Comparison of ENCODE assay signal across 8 cellular contexts in genomic region chr16:67228034-67228785, GRCh38. TPM values are rescaled to one million over a fixed set of nuclear protein-coding genes. Genes with fewer than 3 reads are reported as not detected.
DNase-seq lines count a peak whose midpoint lies in the region; ATAC-seq and TF ChIP-seq lines count a peak whose summit lies in the region.

No MANE protein-coding gene starts in this region.

- H3K27ac ChIP-seq in stomach: peak overlapping the region in 2 of 5 donors; percentile 86 to 87

- TF ChIP-seq EP300 in stomach (IDR thresholded peaks at IDR 0.05): no peak

- H3K4me3 ChIP-seq in stomach: peak overlapping the region; percentile 92 to 100 (median 99)

- no peaks in the 10 kb centered on the region for H3K9me3 ChIP-seq in stomach

- peaks cover 51% of the 10 kb centered on the region for H3K36me3 Mint-ChIP-seq in activated CD4-positive, alpha-beta T cell treated with anti-CD3 and anti-CD28 coated beads, Interleukin-2, amount 10 ng/mL, durations not matched to agents 24 days and 14 days (ENCODE audit: low read depth)
- peaks cover 62% of the 10 kb centered on the region for H3K36me3 Mint-ChIP-seq in activated T-helper 17 cell treated with anti-CD3 and anti-CD28 coated beads, Interleukin-2, amount 50 U/mL, for 72 hours (ENCODE audit: low read depth)
- peaks cover 4 to 7% (median 5%) of the 10 kb centered on the region in 3 donors for H3K36me3 Mint-ChIP-seq in immature natural killer cell

- peak overlapping the region; percentile 98 for H3K4me3 Mint-ChIP-seq in activated CD4-positive, alpha-beta T cell treated with anti-CD3 and anti-CD28 coated beads, Interleukin-2, amount 10 ng/mL, durations not matched to agents 24 days and 14 days
- H3K4me3 Mint-ChIP-seq in activated T-helper 17 cell treated with anti-CD3 and anti-CD28 coated beads, Interleukin-2, amount 50 U/mL, for 72 hours: peak overlapping the region; percentile 98
- H3K4me3 Mint-ChIP-seq in immature natural killer cell: peak overlapping the region; percentile 95 to 99 (median 96)

- no peaks in the 10 kb centered on the region for H3K27me3 Mint-ChIP-seq in activated CD4-positive, alpha-beta T cell treated with anti-CD3 and anti-CD28 coated beads, Interleukin-2, amount 10 ng/mL, durations not matched to agents 24 days and 14 days
- no peaks in the 10 kb centered on the region for H3K27me3 Mint-ChIP-seq in activated T-helper 17 cell treated with anti-CD3 and anti-CD28 coated beads, Interleukin-2, amount 50 U/mL, for 72 hours
- H3K27me3 Mint-ChIP-seq in immature natural killer cell (ENCODE audit: low read depth in 3 of 3): peaks cover 0 to 8% (median 5%) of the 10 kb centered on the region in 3 donors

- WGBS in stomach, 5 donors: 79 to 91% (median 87%) methylated on average over 8 to 9 of the region's 9 CpGs

- H3K27ac Mint-ChIP-seq in activated CD4-positive, alpha-beta T cell treated with anti-CD3 and anti-CD28 coated beads, Interleukin-2, amount 10 ng/mL, durations not matched to agents 24 days and 14 days: peak overlapping the region; percentile 98
- peak overlapping the region; percentile 99 for H3K27ac Mint-ChIP-seq in activated T-helper 17 cell treated with anti-CD3 and anti-CD28 coated beads, Interleukin-2, amount 50 U/mL, for 72 hours
- H3K27ac Mint-ChIP-seq in immature natural killer cell: peak overlapping the region; percentile 93 to 98 (median 96)

- TF ChIP-seq POLR2A in stomach (IDR thresholded peaks at IDR 0.05): no peak

- no peak for DNase-seq in activated CD4-positive, alpha-beta T cell treated with anti-CD3 and anti-CD28 coated beads, Interleukin-2, amount 10 ng/mL, durations not matched to agents 24 days and 14 days
- DNase-seq in activated CD4-positive, alpha-beta T cell treated with anti-CD3 and anti-CD28 coated beads, Interleukin-2, amount 50 U/mL, for 1 hour: no peak
- no peak for DNase-seq in immature natural killer cell
- DNase-seq in stomach: no peak
- DNase-seq in HuH-7 (ENCODE audit: low spot score): no peak
- no peak for DNase-seq in SKM-1 treated with dmso at 0.1 percent for 144 hours (lab: John Stamatoyannopoulos, UW; ENCODE audit: unreplicated experiment)

- intact Hi-C loops in activated CD4-positive, alpha-beta T cell treated with anti-CD3 and anti-CD28 coated beads, Interleukin-2, amount 10 ng/mL, durations not matched to agents 24 days and 14 days (cut with micrococcal nuclease): loop anchor here (2.0 kb wide), 1 partner anchor 433 kb away; the partner anchor contains the start of genes ACD and PARD6A
- intact Hi-C loops in stomach (cut with DNase I; ENCODE audit: low total_unique reads): no loop called here

- H3K4me1 Mint-ChIP-seq in activated CD4-positive, alpha-beta T cell treated with anti-CD3 and anti-CD28 coated beads, Interleukin-2, amount 10 ng/mL, durations not matched to agents 24 days and 14 days: peaks cover 41% of the 10 kb centered on the region
- peaks cover 38% of the 10 kb centered on the region for H3K4me1 Mint-ChIP-seq in activated T-helper 17 cell treated with anti-CD3 and anti-CD28 coated beads, Interleukin-2, amount 50 U/mL, for 72 hours
- peaks cover 28 to 30% of the 10 kb centered on the region in 2 donors for H3K4me1 Mint-ChIP-seq in immature natural killer cell

- H3K27me3 ChIP-seq in stomach: no peaks in the 10 kb centered on the region

- peaks cover 29 to 57% (median 53%) of the 10 kb centered on the region in 4 donors for H3K36me3 ChIP-seq in stomach

- H3K4me1 ChIP-seq in stomach: peaks cover 9 to 49% (median 38%) of the 10 kb centered on the region in 4 donors

- ATAC-seq in activated T-helper 17 cell treated with anti-CD3 and anti-CD28 coated beads, Interleukin-2, amount 50 U/mL, for 72 hours (replicated peaks): no peak
- no peak for ATAC-seq in HG03280 (IDR thresholded peaks at IDR 0.05; ENCODE audit: unreplicated experiment)

- no peaks in the 10 kb centered on the region for H3K9me3 Mint-ChIP-seq in activated CD4-positive, alpha-beta T cell treated with anti-CD3 and anti-CD28 coated beads, Interleukin-2, amount 10 ng/mL, durations not matched to agents 24 days and 14 days
- no peaks in the 10 kb centered on the region for H3K9me3 Mint-ChIP-seq in activated T-helper 17 cell treated with anti-CD3 and anti-CD28 coated beads, Interleukin-2, amount 50 U/mL, for 72 hours
- H3K9me3 Mint-ChIP-seq in immature natural killer cell: no peaks in the 10 kb centered on the region

- no peak for TF ChIP-seq CTCF in stomach (IDR thresholded peaks at IDR 0.05)

RNA-seq across cellular contexts. Expression of gene TMEM208, which starts 1.3 kb away (rescaled TPM):
- 65.0 and 65.6 TPM in 2 replicates for total RNA-seq in activated CD4-positive, alpha-beta T cell treated with anti-CD3 and anti-CD28 coated beads, Interleukin-2, amount 10 ng/mL, durations not matched to agents 24 days and 14 days
- 10 to 100 TPM; 31.7 to 39.5 TPM for total RNA-seq in activated T-helper 17 cell treated with anti-CD3 and anti-CD28 coated beads, Interleukin-2, amount 50 U/mL, for 72 hours
- polyA plus RNA-seq in immature natural killer cell (100 to 1,000 TPM; 104 to 154 (median 107) TPM), stomach (100 to 1,000 TPM in 1 of 3 donors, 10 to 100 TPM in 2; 39.6 to 141 (median 89.2) TPM)
- 100 to 1,000 TPM in 1 of 5 donors, 10 to 100 TPM in 3, 1 to 10 TPM in 1; 8.7 to 126 (median 46.4) TPM for total RNA-seq in stomach

RNA-seq across cellular contexts. Expression of gene FHOD1, which starts 19.1 kb away (rescaled TPM):
- total RNA-seq in activated CD4-positive, alpha-beta T cell treated with anti-CD3 and anti-CD28 coated beads, Interleukin-2, amount 10 ng/mL, durations not matched to agents 24 days and 14 days: 128 TPM in 2 replicates
- 100 to 1,000 TPM; 104 to 145 TPM for total RNA-seq in activated T-helper 17 cell treated with anti-CD3 and anti-CD28 coated beads, Interleukin-2, amount 50 U/mL, for 72 hours
- polyA plus RNA-seq in immature natural killer cell (1 to 10 TPM; 3.5 to 8.2 (median 4.8) TPM), stomach (10 to 100 TPM; 12.8 to 19.2 (median 15.7) TPM)
- total RNA-seq in stomach: 100 to 1,000 TPM in 1 of 5 donors, 10 to 100 TPM in 3, 1 to 10 TPM in 1; 6.1 to 101 (median 25.9) TPM

RNA-seq across cellular contexts. Expression of gene SLC9A5, which starts 20.6 kb away (rescaled TPM):
- total RNA-seq in activated CD4-positive, alpha-beta T cell treated with anti-CD3 and anti-CD28 coated beads, Interleukin-2, amount 10 ng/mL, durations not matched to agents 24 days and 14 days: 5.3 TPM in 2 replicates
- 10 to 100 TPM in 1 of 2 donors, 1 to 10 TPM in 1; 3.5 to 15.7 TPM for total RNA-seq in activated T-helper 17 cell treated with anti-CD3 and anti-CD28 coated beads, Interleukin-2, amount 50 U/mL, for 72 hours
- polyA plus RNA-seq in immature natural killer cell (under 1 TPM in 1 of 3 donors, not detected in 2; 0.46 TPM), stomach (under 1 TPM; 0.19 to 0.43 (median 0.31) TPM)
- 1 to 10 TPM in 2 of 5 donors, under 1 TPM in 2, not detected in 1; 0.89 to 5.3 (median 2.6) TPM for total RNA-seq in stomach

RNA-seq across cellular contexts. Expression of gene ELMO3, which starts 29.3 kb away (rescaled TPM):
- total RNA-seq in activated CD4-positive, alpha-beta T cell treated with anti-CD3 and anti-CD28 coated beads, Interleukin-2, amount 10 ng/mL, durations not matched to agents 24 days and 14 days: 8.2 and 8.7 TPM in 2 replicates
- total RNA-seq in activated T-helper 17 cell treated with anti-CD3 and anti-CD28 coated beads, Interleukin-2, amount 50 U/mL, for 72 hours: 1 to 10 TPM; 6.6 to 7.1 TPM
- polyA plus RNA-seq in immature natural killer cell: not detected
- 100 to 1,000 TPM in 2 of 5 donors, 10 to 100 TPM in 3; 11.6 to 133 (median 57.2) TPM for total RNA-seq in stomach
- 10 to 100 TPM; 20.4 to 44.6 (median 37.1) TPM for polyA plus RNA-seq in stomach

RNA-seq across cellular contexts. Expression of gene E2F4, which starts 36.3 kb away (rescaled TPM):
- total RNA-seq in activated CD4-positive, alpha-beta T cell treated with anti-CD3 and anti-CD28 coated beads, Interleukin-2, amount 10 ng/mL, durations not matched to agents 24 days and 14 days: 165 and 166 TPM in 2 replicates
- total RNA-seq in activated T-helper 17 cell treated with anti-CD3 and anti-CD28 coated beads, Interleukin-2, amount 50 U/mL, for 72 hours: 100 to 1,000 TPM in 1 of 2 donors, 10 to 100 TPM in 1; 90.0 to 141 TPM
- 10 to 100 TPM; 42.7 to 85.3 (median 76.0) TPM for polyA plus RNA-seq in immature natural killer cell
- total RNA-seq in stomach: 100 to 1,000 TPM in 2 of 5 donors, 10 to 100 TPM in 3; 36.8 to 304 (median 89.7) TPM
- polyA plus RNA-seq in stomach: 10 to 100 TPM; 32.8 to 44.3 (median 38.7) TPM
